In the genomic region with DNA sequence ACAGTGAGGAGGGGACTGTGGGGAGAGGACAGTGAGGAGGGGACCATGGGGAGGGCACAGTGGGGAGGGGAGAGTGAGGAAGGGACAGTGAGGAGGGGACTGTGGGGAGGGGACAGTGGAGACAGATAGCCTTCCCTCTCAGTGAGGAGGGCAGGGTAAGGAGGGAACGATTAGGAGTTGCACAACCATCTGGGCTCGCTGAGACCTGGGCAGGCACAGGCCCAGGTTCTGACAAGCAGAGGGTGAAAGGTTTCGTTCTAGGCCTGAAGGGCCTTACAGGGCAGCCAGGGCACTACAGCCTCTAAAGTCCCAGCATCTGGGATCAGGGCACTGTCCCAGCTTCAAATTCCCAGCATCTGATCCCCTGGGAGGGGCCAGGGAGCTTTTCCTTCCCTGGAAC, we compare ENCODE assay signal across 10 cellular contexts. TPM values are rescaled to one million over a fixed set of nuclear protein-coding genes. Genes with fewer than 3 reads are reported as not detected.
"Had no signal": no experiment of that assay in that cellular context is flagged by ENCODE, and none has a peak within 500 bp of the region (broad histone marks: within the 10 kb centered on the region; RNA-seq: fewer than 3 reads in every experiment).

No MANE protein-coding gene starts in this region.

RNA-seq across cellular contexts. Expression of a gene that starts 2.1 kb away (rescaled TPM):
- total RNA-seq: chondrocyte, dermis microvascular lymphatic vessel endothelial cell, esophagus mucosa, fibroblast of lung, gastrocnemius medialis had no signal
- polyA plus RNA-seq: fibroblast of lung, heart right ventricle, psoas muscle, small intestine had no signal

RNA-seq across cellular contexts. Expression of a gene that starts 9.0 kb away (rescaled TPM):
- total RNA-seq: chondrocyte, dermis microvascular lymphatic vessel endothelial cell, fibroblast of lung had no signal
- polyA plus RNA-seq: fibroblast of lung had no signal

RNA-seq across cellular contexts. Expression of a gene that starts 11.3 kb away (rescaled TPM):
- total RNA-seq: chondrocyte, dermis microvascular lymphatic vessel endothelial cell, esophagus mucosa, fibroblast of lung, gastrocnemius medialis, heart right ventricle, psoas muscle, temporal lobe had no signal
- polyA plus RNA-seq: fibroblast of lung, small intestine had no signal

RNA-seq across cellular contexts. Expression of a gene that starts 12.8 kb away (rescaled TPM):
- total RNA-seq: chondrocyte, dermis microvascular lymphatic vessel endothelial cell, fibroblast of lung had no signal

RNA-seq across cellular contexts. Expression of a gene that starts 16.6 kb away (rescaled TPM):
- total RNA-seq: chondrocyte, esophagus mucosa, fibroblast of lung, gastrocnemius medialis, heart right ventricle, upper lobe of left lung had no signal
- polyA plus RNA-seq: fibroblast of lung, psoas muscle, small intestine had no signal
